Comparison of ENCODE assay signal across 9 cellular contexts in the genomic region with DNA sequence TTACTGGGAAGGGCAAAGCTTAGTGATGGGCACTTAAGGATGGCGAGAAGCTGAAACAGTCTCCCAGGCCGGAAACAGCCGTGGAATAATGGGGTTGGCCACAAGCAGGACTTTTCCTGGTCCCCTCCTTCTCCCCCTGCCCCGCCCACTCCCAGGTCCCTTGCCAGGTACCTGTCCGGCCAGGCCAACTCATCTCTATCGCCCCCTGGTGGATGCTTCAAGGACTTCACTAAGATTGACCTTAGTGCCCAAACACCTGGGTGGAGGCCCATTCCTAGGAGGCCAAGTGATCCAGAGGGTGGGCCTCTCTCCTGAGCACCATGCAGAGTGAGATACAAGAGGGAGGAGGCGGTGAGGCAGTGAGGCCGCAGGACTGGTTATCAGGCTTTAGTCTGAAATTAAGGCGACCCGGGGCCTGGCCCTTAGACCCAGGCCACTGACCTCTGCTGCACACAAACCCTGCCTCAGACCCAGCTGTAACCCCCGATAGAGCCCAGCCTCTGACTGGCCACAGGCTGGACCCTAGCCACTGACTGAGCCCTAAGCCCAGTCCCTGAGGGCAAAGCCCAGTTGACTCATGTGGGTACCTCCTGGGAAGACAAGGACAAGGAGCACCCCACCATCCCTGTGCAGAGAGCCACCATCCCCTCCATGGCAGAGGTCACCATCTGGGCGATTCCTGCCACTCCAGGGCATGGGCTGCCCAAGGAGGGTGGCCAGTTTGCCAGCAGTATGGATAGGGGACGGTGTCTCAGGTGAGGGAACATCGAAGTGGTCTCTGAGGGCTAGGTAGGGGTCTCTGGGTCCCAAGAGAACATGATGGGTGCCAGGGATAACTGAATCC. TPM values are rescaled to one million over a fixed set of nuclear protein-coding genes. Genes with fewer than 3 reads are reported as not detected.
DNase-seq lines count a peak whose midpoint lies in the region; ATAC-seq and TF ChIP-seq lines count a peak whose summit lies in the region.
"Had no signal": no experiment of that assay in that cellular context is flagged by ENCODE, and none has a peak within 500 bp of the region (broad histone marks: within the 10 kb centered on the region; RNA-seq: fewer than 3 reads in every experiment).

No MANE protein-coding gene starts in this region.

- H3K36me3 Mint-ChIP-seq in CD8-positive, alpha-beta T cell: no peaks in the 10 kb centered on the region
- H3K36me3 Mint-ChIP-seq in activated naive CD4-positive, alpha-beta T cell treated with anti-CD3 and anti-CD28 coated beads, Interleukin-2, amount 50 U/mL, for 72 hours: no peaks in the 10 kb centered on the region

- H3K4me3 Mint-ChIP-seq in CD8-positive, alpha-beta T cell: no peak overlapping the region

- peak; percentile 64 for ATAC-seq in CD8-positive, alpha-beta T cell
- ATAC-seq in activated naive CD4-positive, alpha-beta T cell treated with anti-CD3 and anti-CD28 coated beads, Interleukin-2, amount 50 U/mL, for 72 hours: peak; percentile 69 to 79

- H3K79me2 ChIP-seq in hepatocyte: no peaks in the 10 kb centered on the region

- POLR2A ChIA-PET in CD8-positive, alpha-beta T cell (lab: Charles Lee): interaction anchor here (0.8 to 2.1 kb wide), 2 partner anchors 38 kb away, joined by 3 to 7 read pairs; partner anchors contain the start of gene VIPR1
- POLR2A ChIA-PET in RWPE1 (lab: Yijun Ruan, JAX; ENCODE audit: low non-redundant PET): interaction anchor here (0.7 kb wide), 1 partner anchor 185 kb away, joined by 3 read pairs; no protein-coding TSS in a partner anchor

- no peak overlapping the region for H3K27ac Mint-ChIP-seq in CD8-positive, alpha-beta T cell
- H3K27ac Mint-ChIP-seq in activated naive CD4-positive, alpha-beta T cell treated with anti-CD3 and anti-CD28 coated beads, Interleukin-2, amount 50 U/mL, for 72 hours: no peak overlapping the region

- peaks cover 21% of the 10 kb centered on the region for H3K4me1 Mint-ChIP-seq in CD8-positive, alpha-beta T cell (ENCODE audit: low read depth)

- peak; percentile 32 to 80 (median 59) for DNase-seq in CD8-positive, alpha-beta T cell
- DNase-seq in H7 (peak; percentile 95), RWPE1 (ENCODE audit: low spot score) (peak; percentile 62), hepatocyte (ENCODE audit: low spot score) (peak; percentile 79), NCI-H128 (lab: John Stamatoyannopoulos, UW; ENCODE audit: unreplicated experiment) (no peak), KG1 (lab: John Stamatoyannopoulos, UW) (no peak)
- peak; percentile 66 to 77 for DNase-seq in activated naive CD4-positive, alpha-beta T cell treated with anti-CD3 and anti-CD28 coated beads, Interleukin-2, amount 50 U/mL, for 72 hours (ENCODE audit: low spot score in 2 of 2)
- DNase-seq in stimulated activated CD4-positive, alpha-beta T cell treated with anti-CD3 and anti-CD28 coated beads, Interleukin-15, amount 100 ng/mL, for 24 hours: peak; percentile 74

- CTCF ChIA-PET in CD8-positive, alpha-beta T cell (lab: Charles Lee): interaction anchor here (1.0 to 25.4 kb wide), 12 partner anchors 9 to 108 kb away, joined by 3 to 556 read pairs (median 4); partner anchors contain the start of gene VIPR1
- CTCF ChIA-PET in RWPE1 (lab: Yijun Ruan, JAX): interaction anchor here (0.6 to 0.8 kb wide), 2 partner anchors 16 to 43 kb away, joined by 4 to 5 read pairs; no protein-coding TSS in a partner anchor

- no peak overlapping the region for H2AFZ ChIP-seq in hepatocyte

- H3K9me2 ChIP-seq in hepatocyte (replicated peaks; ENCODE audit: insufficient read depth): no peaks in the 10 kb centered on the region

- no peaks in the 10 kb centered on the region for H3K36me3 ChIP-seq in CD8-positive, alpha-beta T cell (ENCODE audit: insufficient read depth, low read length)
- H3K36me3 ChIP-seq in H7 (replicated peaks; ENCODE audit: control insufficient read depth, insufficient read depth, low read length) (no peaks in the 10 kb centered on the region), hepatocyte (replicated peaks; ENCODE audit: insufficient read depth, low read depth) (no peaks in the 10 kb centered on the region)

- H3K4me1 ChIP-seq in CD8-positive, alpha-beta T cell (ENCODE audit: insufficient read depth, low read length): peaks cover 20% of the 10 kb centered on the region
- peaks cover 12% of the 10 kb centered on the region for H3K4me1 ChIP-seq in hepatocyte (ENCODE audit: insufficient read depth)

- H3K4me3 ChIP-seq in CD8-positive, alpha-beta T cell (ENCODE audit: low read depth, low read length): no peak overlapping the region
- no peak overlapping the region for H3K4me3 ChIP-seq in H7 (ENCODE audit: insufficient read depth, low read depth, low read length)
- no peak overlapping the region for H3K4me3 ChIP-seq in hepatocyte

- H3K9me3 Mint-ChIP-seq in CD8-positive, alpha-beta T cell: no peaks in the 10 kb centered on the region
- H3K9me3 Mint-ChIP-seq in activated naive CD4-positive, alpha-beta T cell treated with anti-CD3 and anti-CD28 coated beads, Interleukin-2, amount 50 U/mL, for 72 hours: no peaks in the 10 kb centered on the region

- H3K27me3 Mint-ChIP-seq in CD8-positive, alpha-beta T cell (ENCODE audit: low read depth): no peaks in the 10 kb centered on the region

- intact Hi-C loops in CD8-positive, alpha-beta T cell (cut with DNase I, micrococcal nuclease): loop anchor here (1.0 kb wide), 3 partner anchors 14 to 39 kb away; no protein-coding TSS in a partner anchor

- H3K4me2 ChIP-seq in hepatocyte: no peak overlapping the region

- H3K9me3 ChIP-seq in CD8-positive, alpha-beta T cell (ENCODE audit: low read length): no peaks in the 10 kb centered on the region
- no peaks in the 10 kb centered on the region for H3K9me3 ChIP-seq in hepatocyte (ENCODE audit: low read depth)

- H3K27ac ChIP-seq in CD8-positive, alpha-beta T cell (ENCODE audit: low read depth, low read length): no peak overlapping the region
- H3K27ac ChIP-seq in RWPE1: no peak overlapping the region
- H3K27ac ChIP-seq in hepatocyte: no peak overlapping the region

- no peaks in the 10 kb centered on the region for H4K20me1 ChIP-seq in hepatocyte (ENCODE audit: insufficient read depth, poor library complexity, severe bottlenecking)

- H3K27me3 ChIP-seq in CD8-positive, alpha-beta T cell (ENCODE audit: insufficient read depth, low read length): no peaks in the 10 kb centered on the region
- no peaks in the 10 kb centered on the region for H3K27me3 ChIP-seq in H7 (ENCODE audit: control insufficient read depth, insufficient read depth, low read length)
- no peaks in the 10 kb centered on the region for H3K27me3 ChIP-seq in hepatocyte

- peak; percentile 67 for TF ChIP-seq CTCF in CD8-positive, alpha-beta T cell (IDR thresholded peaks at IDR 0.05)
- TF ChIP-seq CTCF in RWPE1 (conservative IDR thresholded peaks at IDR 0.05; ENCODE audit: low read depth) (peak; percentile 67), hepatocyte (IDR thresholded peaks at IDR 0.05; ENCODE audit: poor library complexity) (peak; percentile 63)

- WGBS in hepatocyte (ENCODE audit: low lambda C conversion rate, missing lambda C conversion rate): 56% methylated on average over 14 of the region's 14 CpGs

RNA-seq across cellular contexts. Expression of gene VIPR1, which starts 37.6 kb away (rescaled TPM):
- 10 to 100 TPM; 31.2 to 34.3 TPM for total RNA-seq in CD8-positive, alpha-beta T cell
- 1.9 and 2.2 TPM in 2 replicates for total RNA-seq in H7 (2014; rRNA removed; shearing (Covaris generic))
- 1 to 10 TPM; 5.2 to 7.0 TPM for total RNA-seq in activated naive CD4-positive, alpha-beta T cell treated with anti-CD3 and anti-CD28 coated beads, Interleukin-2, amount 50 U/mL, for 72 hours
- 12.2 and 19.2 TPM in 2 replicates for total RNA-seq in hepatocyte
- polyA plus RNA-seq in hepatocyte: 17.3 and 17.5 TPM in 2 replicates
- total RNA-seq: LHCN-M2 had no signal

RNA-seq across cellular contexts. Expression of gene SEC22C, which starts 41.7 kb away (rescaled TPM):
- 10 to 100 TPM; 71.3 to 75.2 TPM for total RNA-seq in CD8-positive, alpha-beta T cell
- total RNA-seq in H7 (2014; rRNA removed; shearing (Covaris generic)): 53.0 and 57.3 TPM in 2 replicates
- 10 to 100 TPM; 37.6 to 42.3 TPM for total RNA-seq in activated naive CD4-positive, alpha-beta T cell treated with anti-CD3 and anti-CD28 coated beads, Interleukin-2, amount 50 U/mL, for 72 hours
- total RNA-seq in hepatocyte: 44.1 and 53.9 TPM in 2 replicates
- 23.5 and 31.4 TPM in 2 replicates for polyA plus RNA-seq in hepatocyte

RNA-seq across cellular contexts. Expression of gene SS18L2, which starts 50.6 kb away (rescaled TPM):
- 10 to 100 TPM; 55.5 to 59.8 TPM for total RNA-seq in CD8-positive, alpha-beta T cell
- 56.9 and 58.9 TPM in 2 replicates for total RNA-seq in H7 (2014; rRNA removed; shearing (Covaris generic))
- 10 to 100 TPM; 47.7 to 58.3 TPM for total RNA-seq in activated naive CD4-positive, alpha-beta T cell treated with anti-CD3 and anti-CD28 coated beads, Interleukin-2, amount 50 U/mL, for 72 hours
- total RNA-seq in hepatocyte: 23.5 and 26.8 TPM in 2 replicates
- polyA plus RNA-seq in hepatocyte: 53.7 and 61.7 TPM in 2 replicates

Comparison
In these comparisons a context has a peak if more than half of its experiments do, and no peak if none do; other contexts are left out.
1. DNase-seq: peak in CD8-positive, alpha-beta T cell (7 of 7), H7 (single experiment), RWPE1 (single experiment), activated naive CD4-positive, alpha-beta T cell treated with anti-CD3 and anti-CD28 coated beads, Interleukin-2, amount 50 U/mL, for 72 hours (2 of 2), hepatocyte (single experiment) and stimulated activated CD4-positive, alpha-beta T cell treated with anti-CD3 and anti-CD28 coated beads, Interleukin-15, amount 100 ng/mL, for 24 hours (single experiment); none in NCI-H128 (single experiment) and KG1 (single experiment).
2. Peak in every context shown above with its lines, with median percentiles within 50 percentile points of each other: CTCF ChIP-seq.